ENCODE assay signal across 10 cellular contexts in genomic region chr1:214548988-214549387, GRCh38. TPM values are rescaled to one million over a fixed set of nuclear protein-coding genes. Genes with fewer than 3 reads are reported as not detected.
DNase-seq lines count a peak whose midpoint lies in the region; ATAC-seq and TF ChIP-seq lines count a peak whose summit lies in the region.
"Had no signal": no experiment of that assay in that cellular context is flagged by ENCODE, and none has a peak within 500 bp of the region (broad histone marks: within the 10 kb centered on the region; RNA-seq: fewer than 3 reads in every experiment).

No MANE protein-coding gene starts in this region.

- peak; percentile 30 for DNase-seq in DMS 273 (lab: John Stamatoyannopoulos, UW; ENCODE audit: unreplicated experiment)
- no peak for DNase-seq in DMS 273 treated with DMSO at 0.1 percent for 48 hours (lab: John Stamatoyannopoulos, UW)
- peak; percentile 36 to 74 (median 45) for DNase-seq in body of pancreas
- no peak for DNase-seq in hepatocyte (ENCODE audit: low spot score)
- DNase-seq in thoracic aorta (ENCODE audit: low spot score), result no peak
- DNase-seq: stimulated activated CD4-positive, alpha-beta T cell treated with anti-CD3 and anti-CD28 coated beads, Interleukin-2, amount 100 ng/mL, for 48 hours had no signal

- intact Hi-C loops in body of pancreas (cut with DNase I), result no loop called here

- no peak overlapping the region for H2AFZ ChIP-seq in hepatocyte

- no peaks in the 10 kb centered on the region for H3K9me2 ChIP-seq in hepatocyte (replicated peaks; ENCODE audit: insufficient read depth)

- ATAC-seq in body of pancreas (no peak), thoracic aorta (ENCODE audit: insufficient number of reproducible peaks, low FRiP score, low read depth) (no peak), GM18517 (IDR thresholded peaks at IDR 0.05; ENCODE audit: unreplicated experiment) (no peak), GM19452 (IDR thresholded peaks at IDR 0.05; ENCODE audit: unreplicated experiment) (no peak), HG03025 (IDR thresholded peaks at IDR 0.05; ENCODE audit: low FRiP score, unreplicated experiment) (no peak)

- H3K27me3 ChIP-seq in body of pancreas (no peaks in the 10 kb centered on the region), hepatocyte (no peaks in the 10 kb centered on the region), thoracic aorta (replicated peaks; ENCODE audit: insufficient read depth) (no peaks in the 10 kb centered on the region)

- TF ChIP-seq POLR2A in body of pancreas (IDR thresholded peaks at IDR 0.05), result no peak

- H3K36me3 ChIP-seq in body of pancreas (replicated peaks in 1 of 2; ENCODE audit: insufficient read depth in 1 of 2, low read depth in 2 of 2) (no peaks in the 10 kb centered on the region), hepatocyte (replicated peaks; ENCODE audit: insufficient read depth, low read depth) (no peaks in the 10 kb centered on the region), thoracic aorta (no peaks in the 10 kb centered on the region)

- H3K9me3 ChIP-seq in body of pancreas (no peaks in the 10 kb centered on the region), hepatocyte (ENCODE audit: low read depth) (no peaks in the 10 kb centered on the region), thoracic aorta (no peaks in the 10 kb centered on the region)

- H3K79me2 ChIP-seq in hepatocyte, result peaks cover 69% of the 10 kb centered on the region

- H3K4me2 ChIP-seq in hepatocyte, result peak overlapping the region; percentile 85

- 57 to 66% methylated on average over 2 of the region's 2 CpGs for WGBS in body of pancreas, 2 donors
- WGBS in hepatocyte (ENCODE audit: low lambda C conversion rate, missing lambda C conversion rate), result 75% methylated on average over 2 of the region's 2 CpGs

- no peak overlapping the region for H3K4me3 ChIP-seq in body of pancreas
- H3K4me3 ChIP-seq in hepatocyte, result no peak overlapping the region
- peak overlapping the region; percentile 92 for H3K4me3 ChIP-seq in thoracic aorta

- peaks cover 50% of the 10 kb centered on the region for H3K4me1 ChIP-seq in body of pancreas
- peaks cover 7% of the 10 kb centered on the region for H3K4me1 ChIP-seq in hepatocyte (ENCODE audit: insufficient read depth)
- H3K4me1 ChIP-seq in thoracic aorta (ENCODE audit: control insufficient read depth in 1 of 2, low read depth in 2 of 2), result peaks cover 10 to 45% of the 10 kb centered on the region in 2 donors

- TF ChIP-seq CTCF in body of pancreas (IDR thresholded peaks at IDR 0.05) (no peak), hepatocyte (IDR thresholded peaks at IDR 0.05; ENCODE audit: poor library complexity) (no peak), thoracic aorta (IDR thresholded peaks at IDR 0.05) (no peak)

- peaks cover 12% of the 10 kb centered on the region for H4K20me1 ChIP-seq in hepatocyte (ENCODE audit: insufficient read depth, poor library complexity, severe bottlenecking)

- H3K27ac ChIP-seq in body of pancreas (peak overlapping the region in 1 of 4 donors; percentile 3), hepatocyte (no peak overlapping the region), thoracic aorta (no peak overlapping the region)
- H3K27ac ChIP-seq: 22Rv1 had no signal

RNA-seq across cellular contexts. Expression of gene PTPN14, which starts 2.4 kb away (rescaled TPM):
- total RNA-seq in body of pancreas (10 to 100 TPM; 10.5 to 18.7 TPM), hepatocyte (17.9 and 21.7 TPM in 2 replicates), thoracic aorta (10 to 100 TPM; 33.3 to 63.8 TPM)
- polyA plus RNA-seq in hepatocyte, result 7.3 and 9.5 TPM in 2 replicates

RNA-seq across cellular contexts. Expression of gene CENPF, which starts 54.0 kb away (rescaled TPM):
- under 1 TPM in 1 of 2 donors, not detected in 1; under 0.01 TPM for total RNA-seq in body of pancreas
- total RNA-seq in hepatocyte, result 16.8 and 18.3 TPM in 2 replicates
- 8.3 and 15.3 TPM in 2 replicates for polyA plus RNA-seq in hepatocyte
- 1 to 10 TPM in 1 of 2 donors, under 1 TPM in 1; under 0.01 to 1.8 TPM for total RNA-seq in thoracic aorta

Comparison
In these comparisons a context has a peak if more than half of its experiments do, and no peak if none do; other contexts are left out.
1. DNase-seq: peak in DMS 273 (single experiment) and body of pancreas (4 of 4); none in DMS 273 treated with DMSO at 0.1 percent for 48 hours (single experiment), hepatocyte (single experiment) and thoracic aorta (single experiment).